1 cellular context compared by ENCODE assay signal in genomic region chr1:221804303-221804702, GRCh38.
TF ChIP-seq lines count a peak whose summit lies in the region.

No MANE protein-coding gene starts in this region.

TF ChIP-seq in IMR-90, 13 proteins besides CTCF, POLR2A, EP300 and RAD21 (continued from another document):
- no peak for TF ChIP-seq ELK1 (IDR thresholded peaks at IDR 0.05; ENCODE audit: borderline replicate concordance, low read depth, low read length)
